In genomic region chr1:193712356-193712755, GRCh38 we compare ENCODE assay signal across 9 cellular contexts.
"Had no signal": no experiment of that assay in that cellular context is flagged by ENCODE, and none has a peak within 500 bp of the region (broad histone marks: within the 10 kb centered on the region; RNA-seq: fewer than 3 reads in every experiment).

No MANE protein-coding gene starts in this region.

- DNase-seq: GM23248, GOT3, H7, H9, HCEC 1CT, HFFc6 had no signal

- H2AFZ ChIP-seq: GM23248, GM23338 had no signal

- H3K4me2 ChIP-seq: GM23338 had no signal

- H3K9me3 ChIP-seq: HAP-1 had no signal

- H3K4me1 ChIP-seq: HAP-1 had no signal

- H3K27ac ChIP-seq: GM23248 had no signal

- H3K36me3 ChIP-seq: HAP-1 had no signal

- H3K9ac ChIP-seq: GM23248 had no signal

- ATAC-seq: GM23338, HCT116 had no signal

- H3K4me3 ChIP-seq: GM23248, GM23338, HAP-1 had no signal
